8 cellular contexts compared by ENCODE assay signal in genomic region chr12:31077998-31078397, GRCh38. TPM values are rescaled to one million over a fixed set of nuclear protein-coding genes. Genes with fewer than 3 reads are reported as not detected.
DNase-seq lines count a peak whose midpoint lies in the region; TF ChIP-seq lines count a peak whose summit lies in the region.
"Not testable (repeated sequence)": the region's sequence is repeated elsewhere in the genome, so short reads cannot be mapped to it uniquely, and the experiment has no call there.

No MANE protein-coding gene starts in this region.

- H3K27ac ChIP-seq in ACC112 (ENCODE audit: low read depth, low read length), result peak overlapping the region; percentile 55
- peak overlapping the region; percentile 51 for H3K27ac ChIP-seq in SJCRH30
- peak overlapping the region; percentile 92 for H3K27ac ChIP-seq in epithelial cell of prostate
- peak overlapping the region; percentile 78 for H3K27ac ChIP-seq in osteoblast (ENCODE audit: low read depth, low read length)

- not testable (repeated sequence) for H3K36me3 ChIP-seq in ACC112 (ENCODE audit: insufficient read depth, low read length); SJCRH30; osteoblast (ENCODE audit: insufficient read depth, low read length)

- not testable (repeated sequence) for H4K20me1 ChIP-seq in osteoblast (ENCODE audit: insufficient read depth, low read length)

- H3K79me2 ChIP-seq in ACC112 (ENCODE audit: control insufficient read depth, insufficient read depth, low read length, unreplicated experiment), result peaks cover 23% of the 10 kb centered on the region
- H3K79me2 ChIP-seq in osteoblast (ENCODE audit: insufficient read depth, low read length), result peaks cover 17% of the 10 kb centered on the region

- H3K9me3 ChIP-seq in SJCRH30 (replicated peaks); osteoblast (ENCODE audit: low read depth, low read length): not testable (repeated sequence)

- DNase-seq in Daoy (ENCODE audit: low read depth), result peak; percentile 66
- peak; percentile 78 for DNase-seq in HT-29 (ENCODE audit: low spot score)
- DNase-seq in NCI-H524 (lab: John Stamatoyannopoulos, UW), result peak; percentile 3 to 24
- not testable (repeated sequence) for DNase-seq in SJCRH30; astrocyte of the cerebellum (ENCODE audit: low read depth); epithelial cell of prostate (ENCODE audit: low read depth, low spot score)
- peak; percentile 80 for DNase-seq in osteoblast (ENCODE audit: insufficient read length, low spot score, missing footprints)

- TF ChIP-seq CTCF in astrocyte of the cerebellum (IDR thresholded peaks at IDR 0.05; ENCODE audit: low read depth, low read length, missing control alignments), result peak; percentile 32
- not testable (repeated sequence) for TF ChIP-seq CTCF in osteoblast (IDR thresholded peaks at IDR 0.05; ENCODE audit: extremely low read depth, low read depth, low read length)

- not testable (repeated sequence) for H3K4me1 ChIP-seq in ACC112 (ENCODE audit: control insufficient read depth, insufficient read depth, low read length, unreplicated experiment)
- H3K4me1 ChIP-seq in SJCRH30, result peaks cover 15% of the 10 kb centered on the region; the same call in 1 of the 2 replicates
- H3K4me1 ChIP-seq in osteoblast (ENCODE audit: insufficient read depth, low read length), result peaks cover 14% of the 10 kb centered on the region

- H3K4me2 ChIP-seq in osteoblast (ENCODE audit: insufficient read depth, low read length), result peak overlapping the region; percentile 70

- in situ Hi-C loops in astrocyte of the cerebellum (cut with HindIII; ENCODE audit: low sequenced_read_pairs), result not testable (repeated sequence)

- not testable (repeated sequence) for H3K27me3 ChIP-seq in ACC112 (ENCODE audit: insufficient read depth, low read length); SJCRH30; osteoblast (ENCODE audit: insufficient read depth, low read length)

- H3K4me3 ChIP-seq in ACC112 (ENCODE audit: low read depth, low read length); SJCRH30; astrocyte of the cerebellum (ENCODE audit: low read depth, low read length); osteoblast (ENCODE audit: insufficient read depth, low read length): not testable (repeated sequence)

- H2AFZ ChIP-seq in ACC112 (ENCODE audit: low read length, unreplicated experiment), result not testable (repeated sequence)
- H2AFZ ChIP-seq in osteoblast (ENCODE audit: low read length), result peak overlapping the region; percentile 77

RNA-seq across cellular contexts. Expression of gene DDX11, which starts 4.3 kb away (rescaled TPM):
- total RNA-seq in Daoy (2014; rRNA removed; shearing (Covaris generic)), result 36.1 and 36.8 TPM in 2 replicates
- total RNA-seq in HT-29 (2014; rRNA removed; shearing (Covaris generic)), result 140 and 145 TPM in 2 replicates
- total RNA-seq in SJCRH30 (2014; rRNA removed; shearing (Covaris generic)), result 42.4 and 58.7 TPM in 2 replicates
- total RNA-seq in osteoblast, result 15.9 and 28.9 TPM in 2 replicates
